ENCODE assay signal across 36 cellular contexts in genomic region chr10:37496061-37496460, GRCh38.
"Had no signal": no experiment of that assay in that cellular context is flagged by ENCODE, and none has a peak within 500 bp of the region (broad histone marks: within the 10 kb centered on the region; RNA-seq: fewer than 3 reads in every experiment).

No MANE protein-coding gene starts in this region.

- ATAC-seq: activated CD8-positive, alpha-beta memory T cell treated with anti-CD3 and anti-CD28 coated beads, Interleukin-2, amount 10 ng/mL, durations not matched to agents 7 days and 5 days; activated CD8-positive, alpha-beta T cell treated with anti-CD3 and anti-CD28 coated beads, Interleukin-2, amount 10 ng/mL, durations not matched to agents 7 days and 5 days; activated naive CD8-positive, alpha-beta T cell treated with anti-CD3 and anti-CD28 coated beads, Interleukin-2, amount 50 U/mL, for 24 hours had no signal

- H3K4me3 Mint-ChIP-seq: activated B cell treated with CpG ODN at 0.5 μM for 24 hours; activated CD4-positive, alpha-beta memory T cell treated with anti-CD3 and anti-CD28 coated beads for 36 hours; activated CD4-positive, alpha-beta T cell treated with anti-CD3 and anti-CD28 coated beads, Interleukin-2, amount 10 ng/mL, durations not matched to agents 24 days and 14 days; activated CD8-positive, alpha-beta memory T cell treated with anti-CD3 and anti-CD28 coated beads, Interleukin-2, amount 10 ng/mL, durations not matched to agents 7 days and 5 days; activated CD8-positive, alpha-beta T cell treated with anti-CD3 and anti-CD28 coated beads, Interleukin-2, amount 10 ng/mL, durations not matched to agents 7 days and 5 days; activated naive CD4-positive, alpha-beta T cell treated with anti-CD3 and anti-CD28 coated beads, Interleukin-2, amount 10 ng/mL, durations not matched to agents 7 days and 5 days; activated naive CD4-positive, alpha-beta T cell treated with anti-CD3 and anti-CD28 coated beads, Interleukin-2, amount 50 U/mL, for 24 hours; activated naive CD8-positive, alpha-beta T cell; activated naive CD8-positive, alpha-beta T cell treated with anti-CD3 and anti-CD28 coated beads, Interleukin-2, amount 10 ng/mL, durations not matched to agents 7 days and 5 days; activated naive CD8-positive, alpha-beta T cell treated with anti-CD3 and anti-CD28 coated beads, Interleukin-2, amount 50 U/mL, for 24 hours; activated T-cell treated with anti-CD3 and anti-CD28 coated beads, Interleukin-2, amount 50 U/mL, for 24 hours; brain; central memory CD8-positive, alpha-beta T cell; T-helper 1 cell treated with Interleukin-12 subunit alpha and Interleukin-12 subunit beta and Interleukin-4 antibody, amounts not matched to agents 30 μg/mL and 1 μg/mL, for 36 hours; T-helper 2 cell treated with Interferon-gamma antibody and Interleukin-4, amounts not matched to agents 5 μg/mL and 100 μg/mL, for 36 hours had no signal

- H3K27me3 Mint-ChIP-seq: activated B cell treated with CpG ODN at 0.5 μM for 24 hours; activated CD4-positive, alpha-beta memory T cell treated with anti-CD3 and anti-CD28 coated beads for 36 hours; activated CD4-positive, alpha-beta T cell treated with anti-CD3 and anti-CD28 coated beads, Interleukin-2, amount 10 ng/mL, durations not matched to agents 24 days and 14 days; activated CD8-positive, alpha-beta memory T cell treated with anti-CD3 and anti-CD28 coated beads, Interleukin-2, amount 10 ng/mL, durations not matched to agents 7 days and 5 days; activated naive CD4-positive, alpha-beta T cell treated with anti-CD3 and anti-CD28 coated beads, Interleukin-2, amount 10 ng/mL, durations not matched to agents 7 days and 5 days; activated naive CD4-positive, alpha-beta T cell treated with anti-CD3 and anti-CD28 coated beads, Interleukin-2, amount 50 U/mL, for 24 hours; activated naive CD8-positive, alpha-beta T cell; activated naive CD8-positive, alpha-beta T cell treated with anti-CD3 and anti-CD28 coated beads, Interleukin-2, amount 10 ng/mL, durations not matched to agents 7 days and 5 days; activated naive CD8-positive, alpha-beta T cell treated with anti-CD3 and anti-CD28 coated beads, Interleukin-2, amount 50 U/mL, for 24 hours; activated T-cell treated with anti-CD3 and anti-CD28 coated beads, Interleukin-2, amount 50 U/mL, for 24 hours; brain; central memory CD8-positive, alpha-beta T cell had no signal

- H3K27ac Mint-ChIP-seq: activated B cell treated with CpG ODN at 0.5 μM for 24 hours; activated CD4-positive, alpha-beta memory T cell treated with anti-CD3 and anti-CD28 coated beads for 36 hours; activated CD4-positive, alpha-beta T cell treated with anti-CD3 and anti-CD28 coated beads, Interleukin-2, amount 10 ng/mL, durations not matched to agents 24 days and 14 days; activated CD8-positive, alpha-beta memory T cell treated with anti-CD3 and anti-CD28 coated beads, Interleukin-2, amount 10 ng/mL, durations not matched to agents 7 days and 5 days; activated CD8-positive, alpha-beta T cell treated with anti-CD3 and anti-CD28 coated beads, Interleukin-2, amount 10 ng/mL, durations not matched to agents 7 days and 5 days; activated naive CD4-positive, alpha-beta T cell treated with anti-CD3 and anti-CD28 coated beads, Interleukin-2, amount 10 ng/mL, durations not matched to agents 7 days and 5 days; activated naive CD4-positive, alpha-beta T cell treated with anti-CD3 and anti-CD28 coated beads, Interleukin-2, amount 50 U/mL, for 24 hours; activated naive CD8-positive, alpha-beta T cell; activated naive CD8-positive, alpha-beta T cell treated with anti-CD3 and anti-CD28 coated beads, Interleukin-2, amount 10 ng/mL, durations not matched to agents 7 days and 5 days; activated naive CD8-positive, alpha-beta T cell treated with anti-CD3 and anti-CD28 coated beads, Interleukin-2, amount 50 U/mL, for 24 hours; activated T-cell treated with anti-CD3 and anti-CD28 coated beads, Interleukin-2, amount 50 U/mL, for 24 hours; activated T-helper 2 cell treated with anti-CD3 and anti-CD28 coated beads, Interferon-gamma antibody, Interleukin-2, Interleukin-4, amounts not matched to agents 10 μg/mL and 5 μg/mL and 100 μg/mL, durations not matched to agents 14 hours and 24 hours and 36 hours; brain; T-helper 1 cell treated with Interleukin-12 subunit alpha and Interleukin-12 subunit beta and Interleukin-4 antibody, amounts not matched to agents 30 μg/mL and 1 μg/mL, for 36 hours; T-helper 2 cell treated with Interferon-gamma antibody and Interleukin-4, amounts not matched to agents 5 μg/mL and 100 μg/mL, for 36 hours had no signal

- DNase-seq: activated B cell treated with CpG ODN at 0.5 μM for 24 hours; activated CD4-positive, alpha-beta memory T cell treated with anti-CD3 and anti-CD28 coated beads for 36 hours; activated CD4-positive, alpha-beta T cell treated with anti-CD3 and anti-CD28 coated beads for 4 hours; activated CD4-positive, alpha-beta T cell treated with anti-CD3 and anti-CD28 coated beads, Interleukin-2, amount 10 ng/mL, durations not matched to agents 24 days and 14 days; activated CD4-positive, alpha-beta T cell treated with anti-CD3 and anti-CD28 coated beads, Interleukin-2, amount 50 U/mL, for 1 hour; activated CD4-positive, alpha-beta T cell treated with anti-CD3 and anti-CD28 coated beads, Interleukin-2, amount 50 U/mL, for 4 hours; activated CD4-positive, CD25-positive, alpha-beta regulatory T cell treated with anti-CD3 and anti-CD28 coated beads, Interleukin-2, amount 50 U/mL, for 72 hours; activated CD8-positive, alpha-beta memory T cell treated with anti-CD3 and anti-CD28 coated beads for 24 hours; activated CD8-positive, alpha-beta memory T cell treated with anti-CD3 and anti-CD28 coated beads, Interleukin-2, amount 10 ng/mL, durations not matched to agents 7 days and 5 days; activated CD8-positive, alpha-beta memory T cell treated with anti-CD3 and anti-CD28 coated beads, Interleukin-2, amount 50 U/mL, for 48 hours; activated CD8-positive, alpha-beta T cell treated with anti-CD3 and anti-CD28 coated beads, Interleukin-2, amount 10 ng/mL, durations not matched to agents 7 days and 5 days; activated effector memory CD4-positive, alpha-beta T cell treated with Interleukin-2 at 50 U/mL for 16 hours; activated gamma-delta T cell; activated naive CD4-positive, alpha-beta T cell treated with anti-CD3 and anti-CD28 coated beads, Interleukin-2, amount 10 ng/mL, durations not matched to agents 7 days and 5 days; activated naive CD4-positive, alpha-beta T cell treated with Interleukin-2 at 50 U/mL for 16 hours; activated naive CD8-positive, alpha-beta T cell treated with anti-CD3 and anti-CD28 coated beads, Interleukin-2, amount 10 ng/mL, durations not matched to agents 7 days and 5 days; activated naive CD8-positive, alpha-beta T cell treated with anti-CD3 and anti-CD28 coated beads, Interleukin-2, amount 50 U/mL, for 24 hours; activated T-cell treated with anti-CD3 and anti-CD28 coated beads, Interleukin-2, amount 50 U/mL, for 24 hours; activated T-cell treated with anti-CD3 and anti-CD28 coated beads, Interleukin-2, amount 50 U/mL, for 48 hours; amygdala; anterior cingulate cortex; caudate nucleus; cerebellar nuclear complex; T-helper 1 cell; T-helper 2 cell; T-helper 9 cell had no signal

- H3K4me1 ChIP-seq: ascending aorta had no signal

- H3K4me1 Mint-ChIP-seq: activated B cell treated with CpG ODN at 0.5 μM for 24 hours; activated CD4-positive, alpha-beta T cell treated with anti-CD3 and anti-CD28 coated beads, Interleukin-2, amount 10 ng/mL, durations not matched to agents 24 days and 14 days; activated CD8-positive, alpha-beta memory T cell treated with anti-CD3 and anti-CD28 coated beads, Interleukin-2, amount 10 ng/mL, durations not matched to agents 7 days and 5 days; activated naive CD4-positive, alpha-beta T cell treated with anti-CD3 and anti-CD28 coated beads, Interleukin-2, amount 10 ng/mL, durations not matched to agents 7 days and 5 days; activated naive CD4-positive, alpha-beta T cell treated with anti-CD3 and anti-CD28 coated beads, Interleukin-2, amount 50 U/mL, for 24 hours; activated naive CD8-positive, alpha-beta T cell treated with anti-CD3 and anti-CD28 coated beads, Interleukin-2, amount 10 ng/mL, durations not matched to agents 7 days and 5 days; activated naive CD8-positive, alpha-beta T cell treated with anti-CD3 and anti-CD28 coated beads, Interleukin-2, amount 50 U/mL, for 24 hours; brain; central memory CD8-positive, alpha-beta T cell had no signal

- H3K36me3 Mint-ChIP-seq: activated CD4-positive, alpha-beta memory T cell treated with anti-CD3 and anti-CD28 coated beads for 36 hours; activated CD8-positive, alpha-beta memory T cell treated with anti-CD3 and anti-CD28 coated beads, Interleukin-2, amount 10 ng/mL, durations not matched to agents 7 days and 5 days; activated naive CD4-positive, alpha-beta T cell treated with anti-CD3 and anti-CD28 coated beads, Interleukin-2, amount 10 ng/mL, durations not matched to agents 7 days and 5 days; activated naive CD4-positive, alpha-beta T cell treated with anti-CD3 and anti-CD28 coated beads, Interleukin-2, amount 50 U/mL, for 24 hours; activated naive CD8-positive, alpha-beta T cell; activated naive CD8-positive, alpha-beta T cell treated with anti-CD3 and anti-CD28 coated beads, Interleukin-2, amount 10 ng/mL, durations not matched to agents 7 days and 5 days; brain had no signal

- H3K9me3 Mint-ChIP-seq: activated B cell treated with CpG ODN at 0.5 μM for 24 hours; activated CD4-positive, alpha-beta T cell treated with anti-CD3 and anti-CD28 coated beads, Interleukin-2, amount 10 ng/mL, durations not matched to agents 24 days and 14 days; activated naive CD4-positive, alpha-beta T cell treated with anti-CD3 and anti-CD28 coated beads, Interleukin-2, amount 50 U/mL, for 24 hours; activated naive CD8-positive, alpha-beta T cell treated with anti-CD3 and anti-CD28 coated beads, Interleukin-2, amount 10 ng/mL, durations not matched to agents 7 days and 5 days; activated naive CD8-positive, alpha-beta T cell treated with anti-CD3 and anti-CD28 coated beads, Interleukin-2, amount 50 U/mL, for 24 hours; central memory CD8-positive, alpha-beta T cell; T-helper 1 cell treated with Interleukin-12 subunit alpha and Interleukin-12 subunit beta and Interleukin-4 antibody, amounts not matched to agents 30 μg/mL and 1 μg/mL, for 36 hours had no signal

- H3K9me3 ChIP-seq: ascending aorta had no signal

- H3K4me3 ChIP-seq: ascending aorta, cardiac muscle cell had no signal

- H3K27ac ChIP-seq: ascending aorta, cardiac muscle cell, VCaP had no signal

- H3K27me3 ChIP-seq: ascending aorta, cardiac muscle cell had no signal

- H3K36me3 ChIP-seq: ascending aorta, cardiac muscle cell had no signal
